Comparison of ENCODE assay signal across 21 cellular contexts in the genomic region with DNA sequence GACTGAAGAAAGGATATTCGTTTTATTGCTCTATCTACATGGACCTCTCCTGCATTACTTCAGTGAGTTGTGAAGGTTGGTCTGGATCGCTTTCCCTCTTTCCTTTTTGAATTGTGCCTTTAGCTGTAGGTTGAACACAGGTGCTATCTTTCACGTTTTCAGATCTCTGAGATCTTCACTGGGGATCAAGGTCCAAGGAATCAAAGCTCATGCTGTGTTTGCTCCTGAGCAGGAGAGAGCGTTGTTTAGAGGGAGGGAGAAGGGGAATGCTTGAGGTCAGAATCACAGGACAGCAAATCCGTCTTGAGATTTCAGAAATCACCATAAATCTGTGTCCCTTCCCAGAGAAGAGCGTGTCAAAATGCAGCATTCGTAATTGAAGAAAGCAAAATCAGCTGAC.
A peak's percentile ranks its signal among the peaks of the same experiment; 100 is the strongest.
DNase-seq lines count a peak whose midpoint lies in the region; ATAC-seq, FAIRE-seq and TF ChIP-seq lines count a peak whose summit lies in the region.
"Had no signal": no experiment of that assay in that cellular context is flagged by ENCODE, and none has a peak within 500 bp of the region (broad histone marks: within the 10 kb centered on the region; RNA-seq: fewer than 3 reads in every experiment).

No MANE protein-coding gene starts in this region.

- TF ChIP-seq CTCF in HepG2 (CRISPR knock-in tag; IDR thresholded peaks at IDR 0.05) (no peak), right lobe of liver (IDR thresholded peaks at IDR 0.05) (no peak), hepatocyte (IDR thresholded peaks at IDR 0.05; ENCODE audit: poor library complexity) (no peak)

- WGBS in HepG2 (ENCODE audit: low lambda C conversion rate), result 55% methylated on average over 7 of the region's 7 CpGs
- WGBS in right lobe of liver (ENCODE audit: insufficient coverage, low coverage, low lambda C conversion rate, missing lambda C conversion rate), result 91% methylated on average over 7 of the region's 7 CpGs
- WGBS in hepatocyte (ENCODE audit: low lambda C conversion rate, missing lambda C conversion rate), result 79% methylated on average over 7 of the region's 7 CpGs
- 31 to 74% (median 54%) methylated on average over 7 of the region's 7 CpGs for WGBS in small intestine, 3 donors

- in situ Hi-C loops in HepG2 (cut with HindIII; ENCODE audit: extremely low pct_ligation_motif_present, low pct_unique_long_range_greater_than_20kb), result no loop called here

- no peak overlapping the region for H3K9ac ChIP-seq in HepG2 (ENCODE audit: insufficient read depth, low read depth, low read length)
- H3K9ac ChIP-seq: BLaER1 treated with 17β-estradiol and CSF1 and Interleukin-3, amounts not matched to agents 10 nM and 100 nM had no signal

- POLR2A ChIA-PET in HepG2 (lab: Yijun Ruan, JAX), result no interaction called here

- DNase-seq in HepG2 (ENCODE audit: low spot score) (peak; percentile 35), right lobe of liver (no peak), hepatocyte (ENCODE audit: low spot score) (peak; percentile 22), small intestine (peak; percentile 84), NCI-H446 treated with DMSO at 0.1 percent for 48 hours (lab: John Stamatoyannopoulos, UW) (no peak)
- DNase-seq: AML-193; Caco-2; Calu3; CD4-positive, alpha-beta T cell; CD8-positive, alpha-beta T cell; DMS79 treated with DMSO at 0.1 percent for 48 hours; GF-D8 had no signal

- no peak for TF ChIP-seq RAD21 in HepG2 (CRISPR knock-in tag; IDR thresholded peaks at IDR 0.05)

- CTCF ChIA-PET in HepG2 (lab: Yijun Ruan, JAX; ENCODE audit: low intra/inter-chr PET ratio, low total read pairs), result no interaction called here

- no peaks in the 10 kb centered on the region for H3K9me2 ChIP-seq in hepatocyte (replicated peaks; ENCODE audit: insufficient read depth)

- intact Hi-C loops in HepG2 (cut with micrococcal nuclease; ENCODE audit: unreplicated experiment), result no loop called here
- intact Hi-C loops in right lobe of liver (cut with DNase I), result no loop called here

- TF ChIP-seq POLR2A in HepG2 (IDR thresholded peaks at IDR 0.05; ENCODE audit: insufficient read depth in 1 of 2, low read depth in 2 of 2, low read length in 2 of 2) (no peak), right lobe of liver (IDR thresholded peaks at IDR 0.05) (no peak)

- no peak overlapping the region for H3K4me3 ChIP-seq in HepG2 (replicated peaks in 1 of 3; ENCODE audit: insufficient read depth in 1 of 3, low read depth in 2 of 3, low read length in 3 of 3)
- no peak overlapping the region for H3K4me3 ChIP-seq in right lobe of liver
- H3K4me3 ChIP-seq in hepatocyte, result no peak overlapping the region
- no peak overlapping the region for H3K4me3 ChIP-seq in small intestine (ENCODE audit: low read depth in 1 of 2, low read length in 2 of 2)
- H3K4me3 ChIP-seq: A549; BLaER1 treated with 17β-estradiol and CSF1 and Interleukin-3, amounts not matched to agents 10 nM and 100 nM had no signal

- no peaks in the 10 kb centered on the region for H3K79me2 ChIP-seq in HepG2 (ENCODE audit: insufficient read depth, low read length)
- no peaks in the 10 kb centered on the region for H3K79me2 ChIP-seq in hepatocyte

- BruUV-seq in HepG2 (replicated peaks; lab: Mats Ljungman, UMichigan), result no TSS peak

- peak overlapping the region; percentile 15 for H3K27ac ChIP-seq in HepG2 (ENCODE audit: extremely low read length, insufficient read depth, low read length)
- H3K27ac ChIP-seq in right lobe of liver, result no peak overlapping the region
- H3K27ac ChIP-seq in hepatocyte, result peak overlapping the region; percentile 74
- H3K27ac ChIP-seq in small intestine (ENCODE audit: low read depth in 1 of 2, low read length in 1 of 2), result no peak overlapping the region
- H3K27ac ChIP-seq: 22Rv1; A549; BLaER1 treated with 17β-estradiol and CSF1 and Interleukin-3, amounts not matched to agents 10 nM and 100 nM; C4-2B had no signal

- ATAC-seq in HepG2 (peak; percentile 68), right lobe of liver (no peak), GM19328 (IDR thresholded peaks at IDR 0.05; ENCODE audit: unreplicated experiment) (no peak)
- ATAC-seq: A549; CD8-positive, alpha-beta T cell had no signal

- peaks cover 0 to 2% of the 10 kb centered on the region in 2 experiments; a peak in 2 of 5 replicates for H3K36me3 ChIP-seq in HepG2 (replicated peaks in 1 of 2; ENCODE audit: control insufficient read depth in 1 of 2, insufficient read depth in 2 of 2, low read length in 2 of 2)
- H3K36me3 ChIP-seq in right lobe of liver, result no peaks in the 10 kb centered on the region
- H3K36me3 ChIP-seq in hepatocyte (replicated peaks; ENCODE audit: insufficient read depth, low read depth), result no peaks in the 10 kb centered on the region
- no peaks in the 10 kb centered on the region for H3K36me3 ChIP-seq in small intestine (ENCODE audit: control insufficient read depth in 2 of 2, insufficient read depth in 2 of 2, low read length in 2 of 2)
- H3K36me3 ChIP-seq: BLaER1 treated with 17β-estradiol and CSF1 and Interleukin-3, amounts not matched to agents 10 nM and 100 nM had no signal

- H3K27me3 ChIP-seq in HepG2 (ENCODE audit: control insufficient read depth in 1 of 2, insufficient read depth in 2 of 2, low read length in 2 of 2) (no peaks in the 10 kb centered on the region), right lobe of liver (no peaks in the 10 kb centered on the region), hepatocyte (no peaks in the 10 kb centered on the region), small intestine (ENCODE audit: control insufficient read depth in 2 of 2, insufficient read depth in 2 of 2, low read length in 2 of 2) (no peaks in the 10 kb centered on the region)
- H3K27me3 ChIP-seq: BLaER1 treated with 17β-estradiol and CSF1 and Interleukin-3, amounts not matched to agents 10 nM and 100 nM had no signal

- H3K4me2 ChIP-seq in HepG2 (ENCODE audit: low read depth, low read length), result 0 out of 2 replicates have a peak overlapping the region, but pooled peaks have one; percentile 14
- H3K4me2 ChIP-seq in hepatocyte, result no peak overlapping the region
- H3K4me2 ChIP-seq: A549; BLaER1 treated with 17β-estradiol and CSF1 and Interleukin-3, amounts not matched to agents 10 nM and 100 nM had no signal

- H2AFZ ChIP-seq in HepG2 (ENCODE audit: low read length), result no peak overlapping the region
- no peak overlapping the region for H2AFZ ChIP-seq in hepatocyte

- TF ChIP-seq EP300 in HepG2 (IDR thresholded peaks at IDR 0.05; ENCODE audit: low read depth in 2 of 2, low read length in 2 of 2) (no peak), HepG2 (CRISPR knock-in tag; IDR thresholded peaks at IDR 0.05; ENCODE audit: borderline replicate concordance) (no peak)

- FAIRE-seq in HepG2 (lab: Jason Lieb, UNC), result peak; percentile 58
- FAIRE-seq in small intestine (lab: Jason Lieb, UNC), result no peak
- FAIRE-seq: A549, D721Med, G401.6, GM12891, GM19239 had no signal

- H3K9me3 ChIP-seq in HepG2 (ENCODE audit: low read length) (no peaks in the 10 kb centered on the region), right lobe of liver (no peaks in the 10 kb centered on the region), hepatocyte (ENCODE audit: low read depth) (no peaks in the 10 kb centered on the region), small intestine (ENCODE audit: control insufficient read depth, low read depth) (no peaks in the 10 kb centered on the region)
- H3K9me3 ChIP-seq: A549; BLaER1 treated with 17β-estradiol and CSF1 and Interleukin-3, amounts not matched to agents 10 nM and 100 nM; Caco-2 had no signal

- H4K20me1 ChIP-seq in HepG2 (ENCODE audit: insufficient read depth, low read length) (no peaks in the 10 kb centered on the region), hepatocyte (ENCODE audit: insufficient read depth, poor library complexity, severe bottlenecking) (no peaks in the 10 kb centered on the region)
- H4K20me1 ChIP-seq: BLaER1 treated with 17β-estradiol and CSF1 and Interleukin-3, amounts not matched to agents 10 nM and 100 nM had no signal

- H3K4me1 ChIP-seq in HepG2 (ENCODE audit: insufficient read depth, low read length) (peaks cover 23% of the 10 kb centered on the region), right lobe of liver (no peaks in the 10 kb centered on the region), hepatocyte (ENCODE audit: insufficient read depth) (peaks cover 3% of the 10 kb centered on the region), small intestine (ENCODE audit: control insufficient read depth in 2 of 2, insufficient read depth in 1 of 2, low read depth in 1 of 2, low read length in 1 of 2) (no peaks in the 10 kb centered on the region)
- H3K4me1 ChIP-seq: A549 had no signal

TF ChIP-seq in HepG2, 621 proteins besides CTCF, POLR2A, EP300 and RAD21 (continues in another document):
- no peak for TF ChIP-seq IRX3 (CRISPR knock-in tag; IDR thresholded peaks at IDR 0.05; ENCODE audit: borderline replicate concordance, low read depth)
- no peak for TF ChIP-seq MTA1 (CRISPR knock-in tag; IDR thresholded peaks at IDR 0.05; ENCODE audit: borderline replicate concordance)
- TF ChIP-seq JUNB (CRISPR knock-in tag; IDR thresholded peaks at IDR 0.05; ENCODE audit: borderline replicate concordance), result no peak
- peak; percentile 20; the same call in 1 of the 2 replicates for TF ChIP-seq SAP130 (CRISPR knock-in tag; IDR thresholded peaks at IDR 0.05; ENCODE audit: low read depth)
- TF ChIP-seq SNRNP70 (IDR thresholded peaks at IDR 0.05; ENCODE audit: low read depth, low read length), result no peak
- TF ChIP-seq, protein P1, sequence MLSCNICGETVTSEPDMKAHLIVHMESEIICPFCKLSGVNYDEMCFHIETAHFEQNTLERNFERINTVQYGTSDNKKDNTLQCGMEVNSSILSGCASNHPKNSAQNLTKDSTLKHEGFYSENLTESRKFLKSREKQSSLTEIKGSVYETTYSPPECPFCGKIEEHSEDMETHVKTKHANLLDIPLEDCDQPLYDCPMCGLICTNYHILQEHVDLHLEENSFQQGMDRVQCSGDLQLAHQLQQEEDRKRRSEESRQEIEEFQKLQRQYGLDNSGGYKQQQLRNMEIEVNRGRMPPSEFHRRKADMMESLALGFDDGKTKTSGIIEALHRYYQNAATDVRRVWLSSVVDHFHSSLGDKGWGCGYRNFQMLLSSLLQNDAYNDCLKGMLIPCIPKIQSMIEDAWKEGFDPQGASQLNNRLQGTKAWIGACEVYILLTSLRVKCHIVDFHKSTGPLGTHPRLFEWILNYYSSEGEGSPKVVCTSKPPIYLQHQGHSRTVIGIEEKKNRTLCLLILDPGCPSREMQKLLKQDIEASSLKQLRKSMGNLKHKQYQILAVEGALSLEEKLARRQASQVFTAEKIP (CRISPR knock-in tag; IDR thresholded peaks at IDR 0.05; ENCODE audit: borderline replicate concordance), result no peak
- TF ChIP-seq NFATC3 (CRISPR knock-in tag; IDR thresholded peaks at IDR 0.05), result no peak
- no peak for TF ChIP-seq MAZ (IDR thresholded peaks at IDR 0.05; ENCODE audit: borderline replicate concordance, low read depth, low read length)
- no peak for TF ChIP-seq MAZ (CRISPR knock-in tag; IDR thresholded peaks at IDR 0.05; ENCODE audit: low read depth)

Comparison
In these comparisons a context has a peak if more than half of its experiments do, and no peak if none do; other contexts are left out.
1. DNase-seq: peak in HepG2 (single experiment), hepatocyte (single experiment) and small intestine (single experiment); none in right lobe of liver (0 of 3) and NCI-H446 treated with DMSO at 0.1 percent for 48 hours (single experiment).
2. H3K27ac ChIP-seq: peak in HepG2 (single experiment) and hepatocyte (single experiment); none in right lobe of liver (0 of 3) and small intestine (0 of 2).